8 cellular contexts compared by ENCODE assay signal in genomic region chr5:60844429-60844890, GRCh38.
A peak's percentile ranks its signal among the peaks of the same experiment; 100 is the strongest.
DNase-seq lines count a peak whose midpoint lies in the region; ATAC-seq and TF ChIP-seq lines count a peak whose summit lies in the region.

No MANE protein-coding gene starts in this region.

- H3K4me2 ChIP-seq in SU-DHL-6 (ENCODE audit: low read depth, low read length, poor library complexity, severe bottlenecking): peak overlapping the region; percentile 74

- H2AFZ ChIP-seq in SU-DHL-6 (ENCODE audit: low read depth, low read length, severe bottlenecking): peak overlapping the region; percentile 97

- H3K36me3 Mint-ChIP-seq in T-helper 1 cell treated with Interleukin-12 subunit alpha and Interleukin-12 subunit beta and Interleukin-4 antibody, amounts not matched to agents 30 μg/mL and 1 μg/mL, for 36 hours (ENCODE audit: low read depth): peaks cover 4% of the 10 kb centered on the region

- peaks cover 10% of the 10 kb centered on the region for H3K4me1 Mint-ChIP-seq in T-helper 1 cell treated with Interleukin-12 subunit alpha and Interleukin-12 subunit beta and Interleukin-4 antibody, amounts not matched to agents 30 μg/mL and 1 μg/mL, for 36 hours (ENCODE audit: low read depth)

- H3K36me3 ChIP-seq in SU-DHL-6 (ENCODE audit: low read length): no peaks in the 10 kb centered on the region

- no peaks in the 10 kb centered on the region for H3K27me3 ChIP-seq in SU-DHL-6 (ENCODE audit: low read length)

- H3K9me3 ChIP-seq in SU-DHL-6 (ENCODE audit: insufficient read depth, low read length): no peaks in the 10 kb centered on the region

- DNase-seq in T-helper 1 cell (no peak), foreskin fibroblast (peak in 1 of 2 donors; percentile 60), skeletal muscle cell (ENCODE audit: low read depth) (no peak), hypothalamus (lab: John Stamatoyannopoulos, UW) (no peak), NOMO-1 (lab: John Stamatoyannopoulos, UW; ENCODE audit: unreplicated experiment in 2 of 2) (no peak)

- TF ChIP-seq CTCF in SU-DHL-6 (IDR thresholded peaks at IDR 0.05; ENCODE audit: insufficient read depth, low read length, poor library complexity, severe bottlenecking) (no peak), foreskin fibroblast (IDR thresholded peaks at IDR 0.05; ENCODE audit: low read depth, low read length) (no peak)

- peaks cover 63% of the 10 kb centered on the region for H3K27me3 Mint-ChIP-seq in T-helper 1 cell treated with Interleukin-12 subunit alpha and Interleukin-12 subunit beta and Interleukin-4 antibody, amounts not matched to agents 30 μg/mL and 1 μg/mL, for 36 hours (ENCODE audit: low read depth)

- peak overlapping the region; percentile 58 for H3K9ac ChIP-seq in SU-DHL-6 (ENCODE audit: low read length)

- no peak for ATAC-seq in GM19463 (IDR thresholded peaks at IDR 0.05; ENCODE audit: unreplicated experiment)

- peak overlapping the region; percentile 74 for H3K4me3 Mint-ChIP-seq in T-helper 1 cell treated with Interleukin-12 subunit alpha and Interleukin-12 subunit beta and Interleukin-4 antibody, amounts not matched to agents 30 μg/mL and 1 μg/mL, for 36 hours

- no peaks in the 10 kb centered on the region for H3K9me3 Mint-ChIP-seq in T-helper 1 cell treated with Interleukin-12 subunit alpha and Interleukin-12 subunit beta and Interleukin-4 antibody, amounts not matched to agents 30 μg/mL and 1 μg/mL, for 36 hours

- H3F3A ChIP-seq in SU-DHL-6 (ENCODE audit: insufficient read depth): no peaks in the 10 kb centered on the region

- no peaks in the 10 kb centered on the region for H3K79me2 ChIP-seq in SU-DHL-6 (ENCODE audit: insufficient read depth, low read length)

- no peak overlapping the region for H3K27ac ChIP-seq in SU-DHL-6 (ENCODE audit: low read depth, low read length)

- no peaks in the 10 kb centered on the region for H4K20me1 ChIP-seq in SU-DHL-6 (ENCODE audit: low read depth, low read length)

- no peak overlapping the region for H3K27ac Mint-ChIP-seq in T-helper 1 cell treated with Interleukin-12 subunit alpha and Interleukin-12 subunit beta and Interleukin-4 antibody, amounts not matched to agents 30 μg/mL and 1 μg/mL, for 36 hours

- H3K9me2 ChIP-seq in SU-DHL-6 (replicated peaks; ENCODE audit: insufficient read depth, low read length): no peaks in the 10 kb centered on the region

- H3K4me3 ChIP-seq in SU-DHL-6 (ENCODE audit: insufficient read depth, low read length, poor library complexity, severe bottlenecking) (peak overlapping the region; percentile 91), foreskin fibroblast (ENCODE audit: low read depth in 1 of 2, low read length in 2 of 2) (peak overlapping the region; percentile 47 to 57), skeletal muscle cell (ENCODE audit: low read depth, low read length) (peak overlapping the region; percentile 70)
